In genomic region chr12:46569826-46570390, GRCh38 we compare ENCODE assay signal across 1 cellular context.
TF ChIP-seq lines count a peak whose summit lies in the region.

No MANE protein-coding gene starts in this region.

TF ChIP-seq in K562, 482 proteins besides CTCF, POLR2A, EP300 and RAD21 (continued from another document and continues in another):
- TF ChIP-seq TSHZ1 (CRISPR knock-in tag; IDR thresholded peaks at IDR 0.05) (no peak), POLR3A (IDR thresholded peaks at IDR 0.05; ENCODE audit: borderline replicate concordance, extremely low read depth, insufficient read depth, insufficient read length) (no peak), MGA (IDR thresholded peaks at IDR 0.05) (no peak), FOXJ3 (CRISPR knock-in tag; IDR thresholded peaks at IDR 0.05) (no peak), GATA2 (CRISPR knock-in tag; IDR thresholded peaks at IDR 0.05) (peak; percentile 42; the same call in 1 of the 2 replicates), PML (IDR thresholded peaks at IDR 0.05; ENCODE audit: low read length) (no peak), FUS (optimal IDR thresholded peaks at IDR 0.05; ENCODE audit: low read depth, low read length) (no peak), PREB (CRISPR knock-in tag; IDR thresholded peaks at IDR 0.05) (no peak), PBX2 (CRISPR knock-in tag; IDR thresholded peaks at IDR 0.05; ENCODE audit: low read depth) (no peak), PBX2 (tag; conservative IDR thresholded peaks at IDR 0.05; ENCODE audit: low read depth) (no peak), TRIM24 (IDR thresholded peaks at IDR 0.05) (0 out of 4 replicates have a peak, but pooled peaks of 1 of the 2 experiments have one; percentile 24), SIN3A (IDR thresholded peaks at IDR 0.05; ENCODE audit: borderline replicate concordance in 2 of 2, control insufficient read depth in 1 of 2, low read depth in 2 of 2, low read length in 2 of 2) (no peak), NCOA4 (IDR thresholded peaks at IDR 0.05; ENCODE audit: partially characterized antibody) (no peak), MBD1 (CRISPR knock-in tag; IDR thresholded peaks at IDR 0.05) (no peak), PYGO2 (tag; IDR thresholded peaks at IDR 0.05) (no peak), ZNF79 (CRISPR knock-in tag; IDR thresholded peaks at IDR 0.05; ENCODE audit: low read depth) (no peak), PTTG1 (tag; IDR thresholded peaks at IDR 0.05; ENCODE audit: low read depth) (no peak), ZNF77 (CRISPR knock-in tag; IDR thresholded peaks at IDR 0.05) (no peak), KAT8 (IDR thresholded peaks at IDR 0.05; ENCODE audit: low read depth) (no peak), BRF1 (IDR thresholded peaks at IDR 0.05; ENCODE audit: borderline replicate concordance, extremely low read depth, insufficient read length) (no peak), FOSL1 (tag; conservative IDR thresholded peaks at IDR 0.05) (peak; percentile 59), SREBF2 (CRISPR knock-in tag; IDR thresholded peaks at IDR 0.05) (no peak), DMBX1 (CRISPR knock-in tag; IDR thresholded peaks at IDR 0.05; ENCODE audit: borderline replicate concordance) (no peak), ETS1 (conservative IDR thresholded peaks at IDR 0.05; ENCODE audit: control insufficient read depth, low read depth, low read length) (no peak), SMARCE1 (IDR thresholded peaks at IDR 0.05) (peak; percentile 41; the same call in 1 of the 2 replicates), DNMT1 (IDR thresholded peaks at IDR 0.05) (no peak), ZNF449 (CRISPR knock-in tag; IDR thresholded peaks at IDR 0.05) (no peak), ARHGAP35 (IDR thresholded peaks at IDR 0.05; ENCODE audit: partially characterized antibody) (no peak), ZNF57 (CRISPR knock-in tag; IDR thresholded peaks at IDR 0.05) (no peak), THRAP3 (IDR thresholded peaks at IDR 0.05; ENCODE audit: borderline replicate concordance) (no peak), TFAP4 (CRISPR knock-in tag; IDR thresholded peaks at IDR 0.05; ENCODE audit: borderline replicate concordance) (no peak)
